1 cellular context compared by ENCODE assay signal in the genomic region with DNA sequence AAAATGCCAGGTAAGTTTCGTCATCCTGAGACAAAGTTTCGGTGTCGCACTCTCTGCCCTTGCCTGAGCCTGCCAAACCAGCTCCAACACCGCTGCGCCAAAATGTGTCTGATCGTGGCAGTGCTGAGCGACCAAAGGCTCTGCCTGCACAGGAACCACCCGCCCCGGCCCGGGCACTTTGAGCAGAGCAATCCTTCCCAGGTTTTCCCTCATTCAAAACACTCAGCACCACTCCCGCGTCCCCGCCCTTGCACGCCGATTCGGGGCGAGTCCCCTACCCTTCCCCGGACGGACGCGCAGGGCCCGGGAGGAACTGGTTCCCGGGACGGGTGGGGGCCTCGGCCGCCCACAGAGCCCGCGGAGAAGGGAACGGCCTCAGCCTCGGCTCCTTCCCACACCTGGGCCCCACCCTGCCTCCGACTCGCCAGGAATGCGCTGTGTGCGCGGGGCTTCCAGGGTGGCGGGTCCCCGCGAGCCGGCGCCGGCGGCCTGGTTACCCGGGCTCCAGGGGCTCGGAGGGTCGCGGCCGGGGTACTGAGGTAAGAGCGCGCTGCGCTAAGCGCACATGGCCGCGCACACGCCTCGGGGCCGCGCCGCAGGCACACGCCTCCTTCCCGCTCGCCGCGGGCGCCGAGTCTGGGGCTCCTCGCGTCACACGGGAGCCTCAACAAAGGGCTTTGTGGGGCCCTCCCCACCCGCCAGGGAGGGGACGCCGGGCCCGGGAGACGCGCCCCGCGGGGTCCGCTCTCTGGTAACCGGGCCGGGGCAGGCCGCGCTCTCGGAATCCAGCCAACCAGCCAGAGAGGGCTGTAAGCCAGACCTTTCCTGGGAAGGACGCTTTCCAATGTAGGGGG.
TF ChIP-seq lines count a peak whose summit lies in the region.

A gene with protein sequence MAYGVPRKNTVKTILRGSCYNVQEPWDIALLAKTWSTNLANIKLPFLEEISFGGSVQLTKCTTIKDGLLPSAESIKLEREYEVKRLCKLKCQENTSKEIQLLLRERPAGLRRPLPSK (minus strand): TSS at position 638 of the 854 bp plus-strand sequence. CDS start 902 bp downstream, outside the sequence.

TF ChIP-seq in IMR-90, 13 proteins besides CTCF, POLR2A, EP300 and RAD21 (continued from another document):
- peak; percentile 87; the same call in 1 of the 2 replicates for TF ChIP-seq MXI1 (IDR thresholded peaks at IDR 0.05; ENCODE audit: borderline replicate concordance, low read depth, low read length)
- TF ChIP-seq RCOR1 (IDR thresholded peaks at IDR 0.05; ENCODE audit: insufficient replicate concordance, low read length): no peak
- TF ChIP-seq SMC3 (IDR thresholded peaks at IDR 0.05; ENCODE audit: low read depth, low read length): no peak
- no peak for TF ChIP-seq BHLHE40 (IDR thresholded peaks at IDR 0.05; ENCODE audit: low read depth, low read length)
